Comparison of ENCODE assay signal across 1 cellular context in the genomic region with DNA sequence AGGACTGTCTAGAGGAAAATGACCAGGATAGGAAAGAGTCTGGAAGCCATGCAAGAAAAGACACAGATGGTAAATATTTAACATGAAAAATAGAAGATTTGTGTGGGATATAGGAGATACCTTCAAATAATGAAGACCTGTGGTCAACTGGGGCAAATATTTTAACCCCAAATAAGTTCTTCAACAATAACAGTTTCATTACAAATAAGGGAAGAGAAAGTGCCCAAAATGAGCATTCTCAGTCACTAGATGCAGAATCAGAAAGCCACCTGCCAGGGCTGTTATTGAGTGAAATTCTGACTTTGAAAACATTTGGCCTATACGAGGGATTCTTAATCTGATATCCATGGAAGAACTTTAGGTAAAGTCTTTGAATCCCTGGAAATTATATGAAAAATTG.
TF ChIP-seq lines count a peak whose summit lies in the region.

No MANE protein-coding gene starts in this region.

TF ChIP-seq in GM12878, 131 proteins besides CTCF, POLR2A, EP300 and RAD21 (continued from another document):
- TF ChIP-seq CEBPB (IDR thresholded peaks at IDR 0.05; ENCODE audit: borderline replicate concordance in 1 of 2, low read depth in 2 of 2, low read length in 2 of 2), result 0 out of 4 replicates have a peak, but pooled peaks of 1 of the 2 experiments have one; percentile 51
- TF ChIP-seq POU2F2 (IDR thresholded peaks at IDR 0.05; ENCODE audit: borderline replicate concordance, low read depth, low read length), result no peak
- TF ChIP-seq, protein P1, sequence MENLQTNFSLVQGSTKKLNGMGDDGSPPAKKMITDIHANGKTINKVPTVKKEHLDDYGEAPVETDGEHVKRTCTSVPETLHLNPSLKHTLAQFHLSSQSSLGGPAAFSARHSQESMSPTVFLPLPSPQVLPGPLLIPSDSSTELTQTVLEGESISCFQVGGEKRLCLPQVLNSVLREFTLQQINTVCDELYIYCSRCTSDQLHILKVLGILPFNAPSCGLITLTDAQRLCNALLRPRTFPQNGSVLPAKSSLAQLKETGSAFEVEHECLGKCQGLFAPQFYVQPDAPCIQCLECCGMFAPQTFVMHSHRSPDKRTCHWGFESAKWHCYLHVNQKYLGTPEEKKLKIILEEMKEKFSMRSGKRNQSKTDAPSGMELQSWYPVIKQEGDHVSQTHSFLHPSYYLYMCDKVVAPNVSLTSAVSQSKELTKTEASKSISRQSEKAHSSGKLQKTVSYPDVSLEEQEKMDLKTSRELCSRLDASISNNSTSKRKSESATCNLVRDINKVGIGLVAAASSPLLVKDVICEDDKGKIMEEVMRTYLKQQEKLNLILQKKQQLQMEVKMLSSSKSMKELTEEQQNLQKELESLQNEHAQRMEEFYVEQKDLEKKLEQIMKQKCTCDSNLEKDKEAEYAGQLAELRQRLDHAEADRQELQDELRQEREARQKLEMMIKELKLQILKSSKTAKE (IDR thresholded peaks at IDR 0.05; ENCODE audit: low read depth, poor library complexity, severe bottlenecking), result peak; percentile 60
- TF ChIP-seq EED (IDR thresholded peaks at IDR 0.05; ENCODE audit: low read depth), result peak; percentile 73; the same call in 1 of the 2 replicates
- TF ChIP-seq ZNF274 (IDR thresholded peaks at IDR 0.05; ENCODE audit: insufficient read depth, insufficient read length), result no peak
- TF ChIP-seq RCOR1 (conservative IDR thresholded peaks at IDR 0.05; ENCODE audit: low read depth, low read length), result no peak
- TF ChIP-seq DPF2 (IDR thresholded peaks at IDR 0.05), result peak; percentile 92
- TF ChIP-seq ZSCAN29 (IDR thresholded peaks at IDR 0.05), result no peak
- no peak for TF ChIP-seq CHD4 (IDR thresholded peaks at IDR 0.05)
- TF ChIP-seq WRNIP1 (IDR thresholded peaks at IDR 0.05; ENCODE audit: borderline replicate concordance, low read depth, low read length), result no peak
- no peak for TF ChIP-seq PAX8 (IDR thresholded peaks at IDR 0.05)
- peak; percentile 90 for TF ChIP-seq JUNB (IDR thresholded peaks at IDR 0.05)
- TF ChIP-seq SMAD5 (IDR thresholded peaks at IDR 0.05; ENCODE audit: low read depth), result no peak
- peak; percentile 35; the same call in 1 of the 2 replicates for TF ChIP-seq GABPA (IDR thresholded peaks at IDR 0.05; ENCODE audit: low read depth)
